Comparison of ENCODE assay signal across 8 cellular contexts in the genomic region with DNA sequence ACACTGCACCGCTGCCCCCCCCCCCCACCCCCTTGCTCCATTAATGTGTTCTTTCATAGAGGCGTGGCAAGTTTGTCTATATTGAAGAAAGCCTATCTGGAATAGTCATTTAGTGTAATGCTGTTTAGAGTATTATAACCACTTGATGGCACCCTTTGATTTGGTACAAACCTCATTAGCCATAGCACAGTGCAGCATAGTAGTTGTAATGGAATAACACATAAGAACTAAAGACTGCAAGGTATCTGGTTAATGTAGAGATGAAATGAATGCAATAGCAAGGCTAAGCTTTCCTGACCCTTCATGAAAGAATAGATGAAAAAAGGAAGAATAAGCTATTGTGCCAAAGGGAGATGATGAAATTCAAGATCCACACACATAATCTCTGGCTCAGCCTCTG.
DNase-seq lines count a peak whose midpoint lies in the region; ATAC-seq, FAIRE-seq and TF ChIP-seq lines count a peak whose summit lies in the region.

No MANE protein-coding gene starts in this region.

- peaks cover 82% of the 10 kb centered on the region for H3K79me2 ChIP-seq in mammary epithelial cell (ENCODE audit: insufficient read depth, low read length)

- no peak overlapping the region for H3K4me3 ChIP-seq in mammary epithelial cell (replicated peaks in 1 of 3; ENCODE audit: insufficient read depth in 1 of 3, low read depth in 2 of 3, low read length in 3 of 3)
- no peak overlapping the region for H3K4me3 ChIP-seq in lung
- no peak overlapping the region for H3K4me3 ChIP-seq in coronary artery

- H3K36me3 ChIP-seq in mammary epithelial cell (ENCODE audit: insufficient read depth, low read length), result peaks cover 2% of the 10 kb centered on the region
- H3K36me3 ChIP-seq in lung (ENCODE audit: control insufficient read depth in 2 of 2, insufficient read depth in 2 of 2, low read length in 2 of 2), result no peaks in the 10 kb centered on the region

- peak; percentile 8 for FAIRE-seq in G401.6 (lab: Jason Lieb, UNC)

- in situ Hi-C loops in mammary epithelial cell (cut with MboI; ENCODE audit: low sequenced_read_pairs in 2 of 2), result no loop called here

- H3K27ac ChIP-seq in mammary epithelial cell (ENCODE audit: insufficient read depth, low read depth, low read length) (no peak overlapping the region), lung (ENCODE audit: low read depth in 1 of 2, low read length in 1 of 2) (no peak overlapping the region), coronary artery (no peak overlapping the region)

- TF ChIP-seq CTCF in mammary epithelial cell (conservative IDR thresholded peaks at IDR 0.05 in 1 of 2, IDR thresholded peaks at IDR 0.05 in 1 of 2; ENCODE audit: extremely low read depth in 1 of 2, insufficient read depth in 1 of 2, low read depth in 1 of 2, low read length in 2 of 2) (peak; percentile 21 to 51), lung (IDR thresholded peaks at IDR 0.05; ENCODE audit: control extremely low read depth, extremely low read depth) (no peak), coronary artery (IDR thresholded peaks at IDR 0.05) (no peak)

- peak; percentile 62 for ATAC-seq in lung (ENCODE audit: insufficient read depth, low FRiP score)
- ATAC-seq in activated CD4-positive, CD25-positive, alpha-beta regulatory T cell treated with anti-CD3 and anti-CD28 coated beads, Interleukin-2, amount 50 U/mL, for 24 hours, result no peak

- no peaks in the 10 kb centered on the region for H3K27me3 ChIP-seq in mammary epithelial cell (ENCODE audit: insufficient read depth, low read length)
- no peaks in the 10 kb centered on the region for H3K27me3 ChIP-seq in lung (ENCODE audit: control insufficient read depth, insufficient read depth)

- DNase-seq in HEK293T (ENCODE audit: extremely low spot score), result peak; percentile 17
- peak; percentile 11 to 55 for DNase-seq in NCI-H446 (lab: John Stamatoyannopoulos, UW)
- DNase-seq in mammary epithelial cell, result peak; percentile 20
- no peak for DNase-seq in lung (ENCODE audit: low spot score)
- DNase-seq in coronary artery (ENCODE audit: low spot score), result no peak
- DNase-seq in NCI-H187 treated with DMSO at 0.1 percent for 48 hours (lab: John Stamatoyannopoulos, UW), result no peak

- dilution Hi-C loops in mammary epithelial cell (cut with HindIII; ENCODE audit: low sequenced_read_pairs), result no loop called here

- no peaks in the 10 kb centered on the region for H4K20me1 ChIP-seq in mammary epithelial cell (ENCODE audit: insufficient read depth, low read length)

- H3K9ac ChIP-seq in mammary epithelial cell (ENCODE audit: insufficient read depth, low read length), result no peak overlapping the region

- POLR2A ChIA-PET in HEK293T (lab: Yijun Ruan, JAX), result no interaction called here

- H3K4me1 ChIP-seq in mammary epithelial cell (ENCODE audit: insufficient read depth, low read length), result peaks cover 8% of the 10 kb centered on the region
- no peaks in the 10 kb centered on the region for H3K4me1 ChIP-seq in lung (ENCODE audit: control insufficient read depth in 2 of 2, insufficient read depth in 2 of 2, low read length in 2 of 2)

- no peaks in the 10 kb centered on the region for H3K9me3 ChIP-seq in mammary epithelial cell (replicated peaks; ENCODE audit: insufficient read depth, low read length)
- no peaks in the 10 kb centered on the region for H3K9me3 ChIP-seq in lung (ENCODE audit: control insufficient read depth in 2 of 2, insufficient read depth in 1 of 2, low read length in 1 of 2)

- no TSS peak for BruUV-seq in mammary epithelial cell (replicated peaks; lab: Mats Ljungman, UMichigan)

- intact Hi-C loops in mammary epithelial cell (cut with micrococcal nuclease), result loop anchor here (1.0 to 10.0 kb wide), 7 partner anchors 157 to 757 kb away; a partner anchor contains a TSS

- no peak overlapping the region for H2AFZ ChIP-seq in mammary epithelial cell (ENCODE audit: low read depth, low read length)

- no peak overlapping the region for H3K4me2 ChIP-seq in mammary epithelial cell (ENCODE audit: insufficient read depth, low read depth, low read length)

- CTCF ChIA-PET in HEK293T (lab: Yijun Ruan, JAX), result no interaction called here
- CTCF ChIA-PET in mammary epithelial cell (lab: Charles Lee; ENCODE audit: low non-redundant PET), result interaction anchor here (0.7 kb wide), 2 partner anchors 13 to 265 kb away, joined by 3 to 8 read pairs; no protein-coding TSS in a partner anchor

- WGBS in mammary epithelial cell (ENCODE audit: low coverage, missing lambda C conversion rate), result 0% methylated on average over 1 of the region's 2 CpGs
- WGBS in lung, 2 donors, result 32 to 41% methylated on average over 2 of the region's 2 CpGs

TF ChIP-seq in HEK293T, 16 proteins besides CTCF, POLR2A, EP300 and RAD21:
- TF ChIP-seq LEF1 (IDR thresholded peaks at IDR 0.05; ENCODE audit: borderline replicate concordance), result no peak

Comparison
In these comparisons a context has a peak if more than half of its experiments do, and no peak if none do; other contexts are left out.
1. DNase-seq: peak in HEK293T (single experiment), NCI-H446 (2 of 2) and mammary epithelial cell (single experiment); none in lung (single experiment), coronary artery (single experiment) and NCI-H187 treated with DMSO at 0.1 percent for 48 hours (single experiment).
2. CTCF ChIP-seq: peak in mammary epithelial cell (2 of 2); none in lung (single experiment) and coronary artery (single experiment).